ENCODE assay signal across 16 cellular contexts in the genomic region with DNA sequence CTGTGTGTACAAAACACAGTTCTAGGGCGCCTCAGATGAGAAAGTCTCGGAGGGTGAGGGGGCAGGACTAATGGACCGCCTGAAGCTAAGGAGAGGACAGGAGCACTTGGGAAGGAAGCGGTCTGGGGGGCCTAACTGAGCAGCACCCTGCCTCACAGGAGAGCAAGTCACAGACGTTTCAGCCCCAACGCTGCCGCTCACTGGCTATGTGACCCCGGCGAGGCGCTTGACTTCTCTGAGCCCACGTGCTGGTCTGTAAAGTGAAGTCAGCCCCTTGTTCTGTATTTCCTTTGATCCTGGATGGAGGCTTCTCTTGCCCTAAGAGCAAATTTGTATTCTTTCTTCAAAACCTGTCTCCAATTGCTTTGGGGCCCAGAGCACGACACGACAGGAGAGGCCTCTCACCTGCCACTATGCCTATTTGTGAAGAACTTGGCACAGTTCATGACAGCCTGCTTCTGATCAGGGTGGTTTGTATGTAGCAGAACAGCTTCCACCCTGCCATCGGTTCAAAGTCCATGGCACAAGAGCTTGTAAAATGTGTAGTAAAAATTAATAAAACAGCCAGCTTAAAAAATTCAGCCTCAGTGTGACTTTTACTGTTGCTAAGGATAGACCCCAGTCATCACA. TPM values are rescaled to one million over a fixed set of nuclear protein-coding genes. Genes with fewer than 3 reads are reported as not detected.
DNase-seq lines count a peak whose midpoint lies in the region; ATAC-seq and TF ChIP-seq lines count a peak whose summit lies in the region.
"Had no signal": no experiment of that assay in that cellular context is flagged by ENCODE, and none has a peak within 500 bp of the region (broad histone marks: within the 10 kb centered on the region; RNA-seq: fewer than 3 reads in every experiment).

No MANE protein-coding gene starts in this region.

- H3K27ac Mint-ChIP-seq in chondrocyte (ENCODE audit: unreplicated experiment) = peak overlapping the region; percentile 10
- H3K27ac Mint-ChIP-seq: CD14-positive monocyte had no signal

- DNase-seq in cardiac muscle cell (ENCODE audit: low read depth in 1 of 2, low spot score in 1 of 2) = no peak
- DNase-seq in cardiac septum (ENCODE audit: low spot score) = no peak
- no peak for DNase-seq in chondrocyte (ENCODE audit: low spot score)
- DNase-seq in superior temporal gyrus (ENCODE audit: extremely low spot score) = no peak
- no peak for DNase-seq in iPS-NIHi11 (ENCODE audit: low spot score)
- DNase-seq in GM13977 (ENCODE audit: low spot score) = no peak
- DNase-seq: IMR-90; Kasumi-1; NCI-H1417; NCI-H1930; NCI-H524 treated with DMSO at 0.1 percent for 48 hours; NK-92 treated with Interleukin-12 subunit alpha and Interleukin-12 subunit beta, amount 100 ng/mL, for 24 hours had no signal

- H3K27ac ChIP-seq in cardiac muscle cell (peak overlapping the region; percentile 52), mucosa of rectum (ENCODE audit: low read depth in 2 of 2, low read length in 2 of 2) (peak overlapping the region; percentile 89 to 94)

- H3K9me3 Mint-ChIP-seq in chondrocyte (ENCODE audit: low read depth) = no peaks in the 10 kb centered on the region

- no peaks in the 10 kb centered on the region for H3K27me3 ChIP-seq in cardiac muscle cell
- H3K27me3 ChIP-seq in mucosa of rectum (ENCODE audit: control insufficient read depth in 2 of 2, insufficient read depth in 2 of 2, low read length in 2 of 2) = no peaks in the 10 kb centered on the region

- no peaks in the 10 kb centered on the region for H3K9me3 ChIP-seq in cardiac muscle cell (ENCODE audit: low read depth)
- H3K9me3 ChIP-seq in mucosa of rectum (ENCODE audit: control insufficient read depth in 2 of 2, low read length in 2 of 2) = no peaks in the 10 kb centered on the region

- TF ChIP-seq CTCF in cardiac muscle cell (IDR thresholded peaks at IDR 0.05; ENCODE audit: low read depth, low read length) = no peak
- TF ChIP-seq CTCF in chondrocyte (IDR thresholded peaks at IDR 0.05) = no peak
- TF ChIP-seq CTCF in GM13977 (IDR thresholded peaks at IDR 0.05; ENCODE audit: extremely low read depth, insufficient read depth, missing control alignments) = no peak

- H3K36me3 ChIP-seq in cardiac muscle cell = no peaks in the 10 kb centered on the region
- H3K36me3 ChIP-seq in mucosa of rectum (ENCODE audit: control insufficient read depth in 2 of 2, insufficient read depth in 2 of 2, low read length in 2 of 2) = peaks cover under 1 to 6% of the 10 kb centered on the region in 2 donors

- H3K4me1 ChIP-seq in cardiac muscle cell (ENCODE audit: low read depth) (peaks cover 18% of the 10 kb centered on the region), mucosa of rectum (ENCODE audit: control insufficient read depth in 2 of 2, insufficient read depth in 2 of 2, low read length in 2 of 2) (peaks cover 21 to 51% of the 10 kb centered on the region in 2 donors)

- in situ Hi-C loops in GM13977 (cut with MboI; ENCODE audit: low pct_unique_long_range_greater_than_20kb, low sequenced_read_pairs, unreplicated experiment) = loop anchor here (5.0 to 25.0 kb wide), 2 partner anchors 250 to 435 kb away; a partner anchor contains a TSS

- H3K4me3 Mint-ChIP-seq in chondrocyte (ENCODE audit: unreplicated experiment) = no peak overlapping the region
- H3K4me3 Mint-ChIP-seq: CD14-positive monocyte had no signal

- intact Hi-C loops in cardiac septum (cut with DNase I) = no loop called here

- H3K36me3 Mint-ChIP-seq in chondrocyte (ENCODE audit: low read depth) = peaks cover 3% of the 10 kb centered on the region

- no peaks in the 10 kb centered on the region for H3K27me3 Mint-ChIP-seq in chondrocyte (ENCODE audit: low read depth)

- ATAC-seq in GM18519 (IDR thresholded peaks at IDR 0.05; ENCODE audit: low FRiP score, unreplicated experiment) = no peak

- H3K4me3 ChIP-seq in cardiac muscle cell (no peak overlapping the region), mucosa of rectum (ENCODE audit: low read length in 2 of 2) (peak overlapping the region in 1 of 2 donors; percentile 22)

- H3K4me1 Mint-ChIP-seq in chondrocyte (ENCODE audit: low read depth) = peaks cover 36% of the 10 kb centered on the region

- H3K9ac ChIP-seq in mucosa of rectum (ENCODE audit: low read depth in 1 of 2, low read length in 2 of 2) = peak overlapping the region; percentile 49 to 60

RNA-seq across cellular contexts. Expression of a gene that starts 59.1 kb away (rescaled TPM):
- total RNA-seq in cardiac muscle cell (107 and 114 TPM in 2 replicates), cardiac septum (9.2 TPM), chondrocyte (20.7 to 69.4 TPM (median 24.5 TPM) in 3 replicates)
- 78.3 and 87.9 TPM in 2 replicates for polyA plus RNA-seq in cardiac muscle cell
- total RNA-seq: H4, IMR-90 had no signal
